ENCODE assay signal across 1 cellular context in genomic region chr2:9228781-9229469, GRCh38.
TF ChIP-seq lines count a peak whose summit lies in the region.

No MANE protein-coding gene starts in this region.

TF ChIP-seq in IMR-90, 13 proteins besides CTCF, POLR2A, EP300 and RAD21 (continued from another document):
- TF ChIP-seq ELK1 (IDR thresholded peaks at IDR 0.05; ENCODE audit: borderline replicate concordance, low read depth, low read length) (no peak), MXI1 (IDR thresholded peaks at IDR 0.05; ENCODE audit: borderline replicate concordance, low read depth, low read length) (no peak), NFE2L2 (IDR thresholded peaks at IDR 0.05; ENCODE audit: low read depth, low read length) (no peak), USF2 (IDR thresholded peaks at IDR 0.05; ENCODE audit: low read depth, low read length) (no peak), CEBPB (IDR thresholded peaks at IDR 0.05; ENCODE audit: low read depth, low read length) (no peak), SMC3 (IDR thresholded peaks at IDR 0.05; ENCODE audit: low read depth, low read length) (no peak), MAZ (IDR thresholded peaks at IDR 0.05; ENCODE audit: borderline replicate concordance, low read depth, low read length) (no peak), CHD1 (IDR thresholded peaks at IDR 0.05; ENCODE audit: low read depth, low read length) (no peak), BHLHE40 (IDR thresholded peaks at IDR 0.05; ENCODE audit: low read depth, low read length) (no peak), RFX5 (IDR thresholded peaks at IDR 0.05; ENCODE audit: low read depth, low read length) (no peak)
